ENCODE assay signal across 10 cellular contexts in genomic region chr16:85718682-85719081, GRCh38. TPM values are rescaled to one million over a fixed set of nuclear protein-coding genes. Genes with fewer than 3 reads are reported as not detected.
A peak's percentile ranks its signal among the peaks of the same experiment; 100 is the strongest.
DNase-seq lines count a peak whose midpoint lies in the region; ATAC-seq and TF ChIP-seq lines count a peak whose summit lies in the region.
"Had no signal": no experiment of that assay in that cellular context is flagged by ENCODE, and none has a peak within 500 bp of the region (broad histone marks: within the 10 kb centered on the region; RNA-seq: fewer than 3 reads in every experiment).

No MANE protein-coding gene starts in this region.

- peaks cover 12% of the 10 kb centered on the region for H3K4me1 Mint-ChIP-seq in stimulated activated effector memory CD8-positive, alpha-beta T cell treated with anti-CD3 and anti-CD28 coated beads, Interleukin-12 subunit alpha, Interleukin-12 subunit beta, amount 100 ng/mL, for 72 hours

- H3K9me3 Mint-ChIP-seq in stimulated activated effector memory CD8-positive, alpha-beta T cell treated with anti-CD3 and anti-CD28 coated beads, Interleukin-12 subunit alpha, Interleukin-12 subunit beta, amount 100 ng/mL, for 72 hours: no peaks in the 10 kb centered on the region

- TF ChIP-seq CTCF in AG09309 (IDR thresholded peaks at IDR 0.05; ENCODE audit: control insufficient read depth, insufficient read depth, low read depth, low read length, missing control alignments) (peak; percentile 69), GM12864 (IDR thresholded peaks at IDR 0.05; ENCODE audit: low read depth, low read length, missing control alignments) (peak; percentile 72), ovary (IDR thresholded peaks at IDR 0.05) (no peak)

- TF ChIP-seq POLR2A in ovary (IDR thresholded peaks at IDR 0.05): no peak

- intact Hi-C loops in ovary (cut with DNase I): loop anchor here in 3 of 4 donors (2.0 to 10.0 kb wide), 3 partner anchors 444 to 614 kb away; no protein-coding TSS in a partner anchor

- H3K9me3 ChIP-seq in ovary: no peaks in the 10 kb centered on the region

- DNase-seq in AG09309 (ENCODE audit: low read depth) (no peak), GM12864 (ENCODE audit: low read depth) (no peak), SHP77 (lab: John Stamatoyannopoulos, UW) (peak; percentile 75 to 79), iPS-NIHi11 (ENCODE audit: low spot score) (peak; percentile 68), retina (no peak), ovary (no peak)
- DNase-seq in stimulated activated effector memory CD8-positive, alpha-beta T cell treated with anti-CD3 and anti-CD28 coated beads, Interleukin-12 subunit alpha, Interleukin-12 subunit beta, amount 100 ng/mL, for 72 hours (ENCODE audit: low spot score in 2 of 2): no peak
- DNase-seq: NCI-H1105 had no signal

- no peak for ATAC-seq in GM18867 (IDR thresholded peaks at IDR 0.05; ENCODE audit: unreplicated experiment)
- ATAC-seq in stimulated activated effector memory CD8-positive, alpha-beta T cell treated with anti-CD3 and anti-CD28 coated beads, Interleukin-12 subunit alpha, Interleukin-12 subunit beta, amount 100 ng/mL, for 72 hours: no peak

- no peaks in the 10 kb centered on the region for H3K4me1 ChIP-seq in ovary (ENCODE audit: insufficient read depth)

- H3K36me3 ChIP-seq in ovary: no peaks in the 10 kb centered on the region

- H3K36me3 Mint-ChIP-seq in stimulated activated effector memory CD8-positive, alpha-beta T cell treated with anti-CD3 and anti-CD28 coated beads, Interleukin-12 subunit alpha, Interleukin-12 subunit beta, amount 100 ng/mL, for 72 hours: no peaks in the 10 kb centered on the region
- H3K36me3 Mint-ChIP-seq: activated naive CD8-positive, alpha-beta T cell had no signal

- WGBS in ovary, 3 donors: 32 to 47% (median 36%) methylated on average over 11 of the region's 11 CpGs

- H3K27me3 ChIP-seq in ovary: no peaks in the 10 kb centered on the region

- no peak overlapping the region for H3K4me3 Mint-ChIP-seq in stimulated activated effector memory CD8-positive, alpha-beta T cell treated with anti-CD3 and anti-CD28 coated beads, Interleukin-12 subunit alpha, Interleukin-12 subunit beta, amount 100 ng/mL, for 72 hours
- H3K4me3 Mint-ChIP-seq: activated naive CD8-positive, alpha-beta T cell had no signal

- H3K27ac Mint-ChIP-seq in stimulated activated effector memory CD8-positive, alpha-beta T cell treated with anti-CD3 and anti-CD28 coated beads, Interleukin-12 subunit alpha, Interleukin-12 subunit beta, amount 100 ng/mL, for 72 hours: no peak overlapping the region
- H3K27ac Mint-ChIP-seq: activated naive CD8-positive, alpha-beta T cell had no signal

- H3K27ac ChIP-seq in ovary: no peak overlapping the region

- H3K4me3 ChIP-seq in AG09309 (ENCODE audit: control insufficient read depth, low read depth, low read length) (no peak overlapping the region), GM12864 (ENCODE audit: low read depth, low read length) (no peak overlapping the region), ovary (no peak overlapping the region)

- TF ChIP-seq EP300 in ovary (IDR thresholded peaks at IDR 0.05): no peak

RNA-seq across cellular contexts. Expression of gene GINS2, which starts 29.9 kb away (rescaled TPM):
- total RNA-seq in ovary: 1 to 10 TPM in 3 of 7 donors, under 1 TPM in 4; 0.23 to 1.6 (median 0.95) TPM
- 1 to 10 TPM; 1.4 to 1.6 TPM for polyA plus RNA-seq in ovary

RNA-seq across cellular contexts. Expression of gene C16orf74, which starts 32.2 kb away (rescaled TPM):
- 1 to 10 TPM in 1 of 7 donors, under 1 TPM in 5, not detected in 1; 0.38 to 1.5 (median 0.60) TPM for total RNA-seq in ovary
- 1 to 10 TPM in 1 of 2 donors, not detected in 1; 1.2 TPM for polyA plus RNA-seq in ovary

Comparison
In these comparisons a context has a peak if more than half of its experiments do, and no peak if none do; other contexts are left out.
1. DNase-seq: peak in SHP77 (2 of 2) and iPS-NIHi11 (single experiment); none in AG09309 (single experiment), GM12864 (single experiment), retina (single experiment), ovary (0 of 5) and stimulated activated effector memory CD8-positive, alpha-beta T cell treated with anti-CD3 and anti-CD28 coated beads, Interleukin-12 subunit alpha, Interleukin-12 subunit beta, amount 100 ng/mL, for 72 hours (0 of 2).
2. CTCF ChIP-seq: peak in AG09309 (single experiment) and GM12864 (single experiment); none in ovary (0 of 3).